ENCODE assay signal across 25 cellular contexts in the genomic region with DNA sequence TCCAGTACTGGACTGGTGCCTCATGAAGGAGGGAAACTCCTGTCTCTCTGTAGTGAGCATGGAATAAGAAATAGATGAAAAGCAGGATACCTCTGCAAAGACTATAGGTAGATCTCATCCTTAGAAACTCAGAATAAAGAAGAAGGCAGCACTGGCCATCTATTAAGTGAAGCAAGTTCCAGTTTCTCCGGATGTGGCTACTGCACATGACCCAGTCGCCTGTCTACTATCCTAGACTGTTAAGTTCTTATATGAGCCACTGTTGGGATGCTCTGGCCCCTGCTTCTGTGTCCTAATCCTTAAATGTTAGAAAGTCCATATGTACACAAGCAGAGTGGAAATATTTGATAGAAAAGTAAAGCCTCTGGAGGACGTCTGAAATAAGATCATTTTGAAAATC. TPM values are rescaled to one million over a fixed set of nuclear protein-coding genes. Genes with fewer than 3 reads are reported as not detected.
A peak's percentile ranks its signal among the peaks of the same experiment; 100 is the strongest.
DNase-seq lines count a peak whose midpoint lies in the region; ATAC-seq and TF ChIP-seq lines count a peak whose summit lies in the region.
"Had no signal": no experiment of that assay in that cellular context is flagged by ENCODE, and none has a peak within 500 bp of the region (broad histone marks: within the 10 kb centered on the region; RNA-seq: fewer than 3 reads in every experiment).

No MANE protein-coding gene starts in this region.

- peaks cover 26% of the 10 kb centered on the region for H3K27me3 Mint-ChIP-seq in activated CD4-positive, alpha-beta T cell treated with anti-CD3 and anti-CD28 coated beads, Interleukin-2, amount 10 ng/mL, durations not matched to agents 7 days and 5 days
- no peaks in the 10 kb centered on the region for H3K27me3 Mint-ChIP-seq in activated CD8-positive, alpha-beta T cell treated with anti-CD3 and anti-CD28 coated beads, Interleukin-2, amount 10 ng/mL, durations not matched to agents 7 days and 5 days (ENCODE audit: low read depth)
- H3K27me3 Mint-ChIP-seq: activated B cell treated with CpG ODN at 0.5 μM for 24 hours, brain had no signal

- peaks cover 26% of the 10 kb centered on the region for H3K36me3 Mint-ChIP-seq in activated CD4-positive, alpha-beta T cell treated with anti-CD3 and anti-CD28 coated beads, Interleukin-2, amount 10 ng/mL, durations not matched to agents 7 days and 5 days (ENCODE audit: low read depth)
- peaks cover 48% of the 10 kb centered on the region for H3K36me3 Mint-ChIP-seq in activated CD8-positive, alpha-beta T cell treated with anti-CD3 and anti-CD28 coated beads, Interleukin-2, amount 10 ng/mL, durations not matched to agents 7 days and 5 days (ENCODE audit: low read depth)
- H3K36me3 Mint-ChIP-seq: brain had no signal

- H3K9me3 Mint-ChIP-seq in activated CD4-positive, alpha-beta T cell treated with anti-CD3 and anti-CD28 coated beads, Interleukin-2, amount 10 ng/mL, durations not matched to agents 7 days and 5 days: peaks cover 12% of the 10 kb centered on the region
- H3K9me3 Mint-ChIP-seq in activated CD8-positive, alpha-beta T cell treated with anti-CD3 and anti-CD28 coated beads, Interleukin-2, amount 10 ng/mL, durations not matched to agents 7 days and 5 days (ENCODE audit: insufficient read depth): peaks cover 9% of the 10 kb centered on the region
- H3K9me3 Mint-ChIP-seq: activated B cell treated with CpG ODN at 0.5 μM for 24 hours, brain, endodermal cell had no signal

- H3K4me3 Mint-ChIP-seq in activated CD4-positive, alpha-beta T cell treated with anti-CD3 and anti-CD28 coated beads, Interleukin-2, amount 10 ng/mL, durations not matched to agents 7 days and 5 days: peak overlapping the region; percentile 14
- H3K4me3 Mint-ChIP-seq in activated CD8-positive, alpha-beta T cell treated with anti-CD3 and anti-CD28 coated beads, Interleukin-2, amount 10 ng/mL, durations not matched to agents 7 days and 5 days: peak overlapping the region; percentile 81
- H3K4me3 Mint-ChIP-seq: activated B cell treated with CpG ODN at 0.5 μM for 24 hours, brain, endodermal cell, nephron progenitor cell had no signal

- H3K4me1 ChIP-seq in lower lobe of right lung: no peaks in the 10 kb centered on the region
- no peaks in the 10 kb centered on the region for H3K4me1 ChIP-seq in adrenal gland (replicated peaks in 1 of 2)

- no peak for DNase-seq in activated CD4-positive, alpha-beta T cell treated with anti-CD3 and anti-CD28 coated beads, Interleukin-2, amount 10 ng/mL, durations not matched to agents 7 days and 5 days
- no peak for DNase-seq in activated CD4-positive, alpha-beta T cell treated with anti-CD3 and anti-CD28 coated beads for 48 hours
- peak; percentile 54 for DNase-seq in MV-4-11 (lab: John Stamatoyannopoulos, UW)
- DNase-seq in activated CD8-positive, alpha-beta T cell treated with anti-CD3 and anti-CD28 coated beads, Interleukin-2, amount 10 ng/mL, durations not matched to agents 7 days and 5 days: no peak
- DNase-seq in lower lobe of right lung: no peak
- no peak for DNase-seq in adrenal gland
- DNase-seq in NCI-H345 (lab: John Stamatoyannopoulos, UW): no peak
- DNase-seq: activated B cell treated with CpG ODN at 0.5 μM for 24 hours; activated naive CD4-positive, alpha-beta T cell treated with anti-CD3 and anti-CD28 coated beads, Interleukin-2, amount 50 U/mL, for 16 hours; endodermal cell; glutamatergic neuron; IMR-90; mesendoderm; NCI-H1417 treated with DMSO at 0.1 percent for 48 hours; NCI-H526; nephron progenitor cell; SHP77; stimulated activated CD4-positive, alpha-beta T cell treated with anti-CD3 and anti-CD28 coated beads, Interleukin-15, amount 100 ng/mL, for 24 hours had no signal

- no peak for ATAC-seq in activated CD8-positive, alpha-beta T cell treated with anti-CD3 and anti-CD28 coated beads, Interleukin-2, amount 10 ng/mL, durations not matched to agents 7 days and 5 days
- no peak for ATAC-seq in lower lobe of right lung
- no peak for ATAC-seq in HG02678 (IDR thresholded peaks at IDR 0.05; ENCODE audit: unreplicated experiment)
- ATAC-seq: sciatic nerve had no signal

- H3K27me3 ChIP-seq in lower lobe of right lung (ENCODE audit: low read depth) (no peaks in the 10 kb centered on the region), adrenal gland (no peaks in the 10 kb centered on the region)
- H3K27me3 ChIP-seq: BLaER1 had no signal

- peak overlapping the region; percentile 22 for H3K4me3 ChIP-seq in lower lobe of right lung
- H3K4me3 ChIP-seq in adrenal gland: no peak overlapping the region
- H3K4me3 ChIP-seq: BLaER1, thoracic aorta had no signal

- intact Hi-C loops in lower lobe of right lung (cut with DNase I) (no loop called here), adrenal gland (cut with DNase I) (no loop called here)

- H3K36me3 ChIP-seq in lower lobe of right lung (no peaks in the 10 kb centered on the region), adrenal gland (replicated peaks in 1 of 2) (no peaks in the 10 kb centered on the region)
- H3K36me3 ChIP-seq: BLaER1, thoracic aorta had no signal

- WGBS in adrenal gland, 4 donors: 68 to 77% (median 75%) methylated on average over 3 of the region's 3 CpGs

- POLR2A ChIA-PET in activated CD4-positive, alpha-beta T cell treated with anti-CD3 and anti-CD28 coated beads, Interleukin-2, amount 10 ng/mL, durations not matched to agents 7 days and 5 days (lab: Charles Lee): no interaction called here
- POLR2A ChIA-PET in activated CD8-positive, alpha-beta T cell treated with anti-CD3 and anti-CD28 coated beads, Interleukin-2, amount 10 ng/mL, durations not matched to agents 7 days and 5 days (lab: Charles Lee): interaction anchor here (1.2 to 2.4 kb wide), 3 partner anchors 9 to 58 kb away, joined by 4 to 7 read pairs (median 6); no protein-coding TSS in a partner anchor

- H3K9me3 ChIP-seq in lower lobe of right lung (no peaks in the 10 kb centered on the region), adrenal gland (replicated peaks in 1 of 3) (no peaks in the 10 kb centered on the region)
- H3K9me3 ChIP-seq: BLaER1, thoracic aorta had no signal

- H3K4me1 Mint-ChIP-seq in activated CD4-positive, alpha-beta T cell treated with anti-CD3 and anti-CD28 coated beads, Interleukin-2, amount 10 ng/mL, durations not matched to agents 7 days and 5 days: peaks cover 56% of the 10 kb centered on the region
- H3K4me1 Mint-ChIP-seq in activated CD8-positive, alpha-beta T cell treated with anti-CD3 and anti-CD28 coated beads, Interleukin-2, amount 10 ng/mL, durations not matched to agents 7 days and 5 days (ENCODE audit: low read depth): peaks cover 75% of the 10 kb centered on the region
- H3K4me1 Mint-ChIP-seq: brain, nephron progenitor cell had no signal

- CTCF ChIA-PET in activated CD4-positive, alpha-beta T cell treated with anti-CD3 and anti-CD28 coated beads, Interleukin-2, amount 10 ng/mL, durations not matched to agents 7 days and 5 days (lab: Charles Lee): interaction anchor here (1.1 to 2.5 kb wide), 4 partner anchors 9 to 19 kb away, joined by 3 to 9 read pairs (median 4); no protein-coding TSS in a partner anchor
- CTCF ChIA-PET in activated CD8-positive, alpha-beta T cell treated with anti-CD3 and anti-CD28 coated beads, Interleukin-2, amount 10 ng/mL, durations not matched to agents 7 days and 5 days (lab: Charles Lee): interaction anchor here (0.8 to 7.6 kb wide), 8 partner anchors 9 to 65 kb away, joined by 3 to 81 read pairs (median 10); no protein-coding TSS in a partner anchor

- H3K27ac ChIP-seq in lower lobe of right lung (no peak overlapping the region), adrenal gland (no peak overlapping the region)
- H3K27ac ChIP-seq: BLaER1, thoracic aorta had no signal

- TF ChIP-seq CTCF in lower lobe of right lung (IDR thresholded peaks at IDR 0.05) (no peak), adrenal gland (IDR thresholded peaks at IDR 0.05) (no peak)

- peak overlapping the region; percentile 14 for H3K27ac Mint-ChIP-seq in activated CD4-positive, alpha-beta T cell treated with anti-CD3 and anti-CD28 coated beads, Interleukin-2, amount 10 ng/mL, durations not matched to agents 7 days and 5 days
- peak overlapping the region; percentile 77 for H3K27ac Mint-ChIP-seq in activated CD8-positive, alpha-beta T cell treated with anti-CD3 and anti-CD28 coated beads, Interleukin-2, amount 10 ng/mL, durations not matched to agents 7 days and 5 days
- H3K27ac Mint-ChIP-seq: activated B cell treated with CpG ODN at 0.5 μM for 24 hours, brain, endodermal cell, nephron progenitor cell had no signal

- no peak for TF ChIP-seq POLR2A in adrenal gland (IDR thresholded peaks at IDR 0.05)

RNA-seq across cellular contexts. Expression of gene FASLG, which starts 2.2 kb away (rescaled TPM):
- total RNA-seq in activated CD4-positive, alpha-beta T cell treated with anti-CD3 and anti-CD28 coated beads, Interleukin-2, amount 10 ng/mL, durations not matched to agents 7 days and 5 days: 1 to 10 TPM; 1.4 to 1.6 TPM
- 1 to 10 TPM; 6.2 to 6.5 TPM for total RNA-seq in activated CD8-positive, alpha-beta T cell treated with anti-CD3 and anti-CD28 coated beads, Interleukin-2, amount 10 ng/mL, durations not matched to agents 7 days and 5 days
- 1.2 TPM for total RNA-seq in lower lobe of right lung
- under 1 TPM in 3 of 8 donors, not detected in 5; 0.23 to 0.45 (median 0.25) TPM for total RNA-seq in adrenal gland
- polyA plus RNA-seq in adrenal gland: under 1 TPM; 0.13 to 0.32 (median 0.15) TPM
- total RNA-seq: activated B cell treated with CpG ODN at 0.5 μM for 24 hours, endodermal cell, fibroblast of lung, M059J, thoracic aorta had no signal
- polyA plus RNA-seq: fibroblast of lung had no signal
